ENCODE assay signal across 8 cellular contexts in genomic region chr7:73721237-73721848, GRCh38. TPM values are rescaled to one million over a fixed set of nuclear protein-coding genes. Genes with fewer than 3 reads are reported as not detected.
DNase-seq lines count a peak whose midpoint lies in the region; ATAC-seq and TF ChIP-seq lines count a peak whose summit lies in the region.

No MANE protein-coding gene starts in this region.

- DNase-seq in GM23248 (peak; percentile 29), NCI-H524 (lab: John Stamatoyannopoulos, UW) (peak; percentile 67 to 75), globus pallidus (ENCODE audit: low spot score) (peak; percentile 69), prostate gland (ENCODE audit: low spot score) (peak; percentile 87), GDM1 (lab: John Stamatoyannopoulos, UW) (no peak), NAMALWA (ENCODE audit: low spot score) (no peak), EL (no peak)

- no peak overlapping the region for H3K4me3 ChIP-seq in GM23248
- no peak overlapping the region for H3K4me3 ChIP-seq in prostate gland

- H3K36me3 ChIP-seq in GM23248 (ENCODE audit: low read depth) (no peaks in the 10 kb centered on the region), prostate gland (no peaks in the 10 kb centered on the region)

- no peaks in the 10 kb centered on the region for H4K20me1 ChIP-seq in GM23248 (ENCODE audit: insufficient read depth)

- in situ Hi-C loops in GM23248 (cut with MboI), result loop anchor here (10.0 kb wide), 1 partner anchor 117 kb away; no protein-coding TSS in a partner anchor

- TF ChIP-seq POLR2A in prostate gland (IDR thresholded peaks at IDR 0.05), result no peak

- no peak overlapping the region for H3K4me2 ChIP-seq in GM23248 (ENCODE audit: unreplicated experiment)

- H3K27me3 ChIP-seq in GM23248 (replicated peaks; ENCODE audit: insufficient read depth) (no peaks in the 10 kb centered on the region), prostate gland (replicated peaks; ENCODE audit: insufficient read depth) (no peaks in the 10 kb centered on the region)

- H3K27ac ChIP-seq in GM23248, result no peak overlapping the region
- no peak overlapping the region for H3K27ac ChIP-seq in prostate gland

- peaks cover 6% of the 10 kb centered on the region for H3F3A ChIP-seq in GM23248 (ENCODE audit: insufficient read depth)

- H3K79me2 ChIP-seq in GM23248 (ENCODE audit: insufficient read depth), result peaks cover 26% of the 10 kb centered on the region

- 45 to 48% methylated on average over 7 of the region's 7 CpGs for WGBS in GM23248 (ENCODE audit: low coverage in 1 of 2, low lambda C conversion rate in 2 of 2, missing lambda C conversion rate in 2 of 2), 2 experiments
- 55% methylated on average over 6 of the region's 7 CpGs for WGBS in prostate gland

- H3K9me3 ChIP-seq in GM23248 (ENCODE audit: low read depth), result no peaks in the 10 kb centered on the region
- no peaks in the 10 kb centered on the region for H3K9me3 ChIP-seq in prostate gland

- H3K4me1 ChIP-seq in GM23248 (ENCODE audit: insufficient read depth), result peaks cover 13% of the 10 kb centered on the region
- H3K4me1 ChIP-seq in prostate gland (replicated peaks), result peaks cover 3% of the 10 kb centered on the region

- intact Hi-C loops in prostate gland (cut with DNase I), result no loop called here

- no peaks in the 10 kb centered on the region for H3K9me2 ChIP-seq in GM23248 (ENCODE audit: insufficient read depth)

- H3K9ac ChIP-seq in GM23248, result no peak overlapping the region

- no peak overlapping the region for H2AFZ ChIP-seq in GM23248

- no peak for TF ChIP-seq CTCF in prostate gland (IDR thresholded peaks at IDR 0.05)

- ATAC-seq in GM21423 (IDR thresholded peaks at IDR 0.05; ENCODE audit: unreplicated experiment), result no peak

RNA-seq across cellular contexts. Expression of gene STX1A, which starts 1.9 kb away (rescaled TPM):
- total RNA-seq in GM23248 (2014; rRNA removed; shearing (Covaris generic)), result 10.9 and 20.6 TPM in 2 replicates
- polyA plus RNA-seq in GM23248 (2016; fragmentation: Nextera tagmentation; extraction: Ambion mirVana), result 10.1 and 12.0 TPM in 2 replicates
- 10 to 100 TPM in 1 of 2 donors, 1 to 10 TPM in 1; 6.8 to 15.3 TPM for total RNA-seq in prostate gland

RNA-seq across cellular contexts. Expression of gene ABHD11, which starts 17.3 kb away (rescaled TPM):
- total RNA-seq in GM23248 (2014; rRNA removed; shearing (Covaris generic)), result 8.9 and 20.8 TPM in 2 replicates
- 17.6 and 18.1 TPM in 2 replicates for polyA plus RNA-seq in GM23248 (2016; fragmentation: Nextera tagmentation; extraction: Ambion mirVana)
- total RNA-seq in prostate gland, result 10 to 100 TPM; 55.2 to 87.8 TPM

RNA-seq across cellular contexts. Expression of gene BUD23, which starts 37.9 kb away (rescaled TPM):
- 36.2 and 48.2 TPM in 2 replicates for total RNA-seq in GM23248 (2014; rRNA removed; shearing (Covaris generic))
- polyA plus RNA-seq in GM23248 (2016; fragmentation: Nextera tagmentation; extraction: Ambion mirVana), result 95.1 and 98.5 TPM in 2 replicates
- total RNA-seq in prostate gland, result 100 to 1,000 TPM in 1 of 2 donors, 10 to 100 TPM in 1; 72.3 to 196 TPM

RNA-seq across cellular contexts. Expression of gene DNAJC30, which starts 38.1 kb away (rescaled TPM):
- 5.2 and 5.7 TPM in 2 replicates for total RNA-seq in GM23248 (2014; rRNA removed; shearing (Covaris generic))
- polyA plus RNA-seq in GM23248 (2016; fragmentation: Nextera tagmentation; extraction: Ambion mirVana), result 12.7 and 14.3 TPM in 2 replicates
- 10 to 100 TPM; 16.3 to 16.8 TPM for total RNA-seq in prostate gland

RNA-seq across cellular contexts. Expression of gene CLDN3, which starts 48.7 kb away (rescaled TPM):
- not detected in 2 replicates for total RNA-seq in GM23248 (2014; rRNA removed; shearing (Covaris generic))
- polyA plus RNA-seq in GM23248 (2016; fragmentation: Nextera tagmentation; extraction: Ambion mirVana), result not detected in 2 replicates
- 100 to 1,000 TPM; 156 to 176 TPM for total RNA-seq in prostate gland

Comparison
In these comparisons a context has a peak if more than half of its experiments do, and no peak if none do; other contexts are left out.
1. DNase-seq: peak in GM23248 (single experiment), NCI-H524 (2 of 2), globus pallidus (single experiment) and prostate gland (single experiment); none in GDM1 (single experiment), NAMALWA (single experiment) and EL (single experiment).